1 cellular context compared by ENCODE assay signal in genomic region chr15:84741151-84741550, GRCh38.
TF ChIP-seq lines count a peak whose summit lies in the region.

No MANE protein-coding gene starts in this region.

TF ChIP-seq in SK-N-SH, 30 proteins besides CTCF, POLR2A, EP300 and RAD21 (continued from another document):
- TF ChIP-seq, protein P1, sequence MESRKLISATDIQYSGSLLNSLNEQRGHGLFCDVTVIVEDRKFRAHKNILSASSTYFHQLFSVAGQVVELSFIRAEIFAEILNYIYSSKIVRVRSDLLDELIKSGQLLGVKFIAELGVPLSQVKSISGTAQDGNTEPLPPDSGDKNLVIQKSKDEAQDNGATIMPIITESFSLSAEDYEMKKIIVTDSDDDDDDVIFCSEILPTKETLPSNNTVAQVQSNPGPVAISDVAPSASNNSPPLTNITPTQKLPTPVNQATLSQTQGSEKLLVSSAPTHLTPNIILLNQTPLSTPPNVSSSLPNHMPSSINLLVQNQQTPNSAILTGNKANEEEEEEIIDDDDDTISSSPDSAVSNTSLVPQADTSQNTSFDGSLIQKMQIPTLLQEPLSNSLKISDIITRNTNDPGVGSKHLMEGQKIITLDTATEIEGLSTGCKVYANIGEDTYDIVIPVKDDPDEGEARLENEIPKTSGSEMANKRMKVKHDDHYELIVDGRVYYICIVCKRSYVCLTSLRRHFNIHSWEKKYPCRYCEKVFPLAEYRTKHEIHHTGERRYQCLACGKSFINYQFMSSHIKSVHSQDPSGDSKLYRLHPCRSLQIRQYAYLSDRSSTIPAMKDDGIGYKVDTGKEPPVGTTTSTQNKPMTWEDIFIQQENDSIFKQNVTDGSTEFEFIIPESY (IDR thresholded peaks at IDR 0.05; ENCODE audit: borderline replicate concordance, low read depth) = no peak
- TF ChIP-seq JUND (IDR thresholded peaks at IDR 0.05) (no peak), RXRA (IDR thresholded peaks at IDR 0.05; ENCODE audit: borderline replicate concordance, low read depth) (no peak), GABPA (IDR thresholded peaks at IDR 0.05; ENCODE audit: low read depth) (no peak), MXI1 (IDR thresholded peaks at IDR 0.05; ENCODE audit: low read depth, low read length) (no peak), GATA2 (CRISPR knock-in tag; IDR thresholded peaks at IDR 0.05) (no peak), POLR2AphosphoS5 (IDR thresholded peaks at IDR 0.05; ENCODE audit: low read depth, low read length) (no peak), NFIC (IDR thresholded peaks at IDR 0.05; ENCODE audit: borderline replicate concordance) (no peak), MEF2A (IDR thresholded peaks at IDR 0.05; ENCODE audit: borderline replicate concordance, low read depth) (no peak), EZH2phosphoT487 (IDR thresholded peaks at IDR 0.05; ENCODE audit: borderline replicate concordance, low read depth) (no peak), TCF12 (IDR thresholded peaks at IDR 0.05) (no peak), SIN3A (IDR thresholded peaks at IDR 0.05; ENCODE audit: borderline replicate concordance, low read depth, low read length) (no peak)
- TF ChIP-seq, protein P2, sequence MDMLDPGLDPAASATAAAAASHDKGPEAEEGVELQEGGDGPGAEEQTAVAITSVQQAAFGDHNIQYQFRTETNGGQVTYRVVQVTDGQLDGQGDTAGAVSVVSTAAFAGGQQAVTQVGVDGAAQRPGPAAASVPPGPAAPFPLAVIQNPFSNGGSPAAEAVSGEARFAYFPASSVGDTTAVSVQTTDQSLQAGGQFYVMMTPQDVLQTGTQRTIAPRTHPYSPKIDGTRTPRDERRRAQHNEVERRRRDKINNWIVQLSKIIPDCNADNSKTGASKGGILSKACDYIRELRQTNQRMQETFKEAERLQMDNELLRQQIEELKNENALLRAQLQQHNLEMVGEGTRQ (IDR thresholded peaks at IDR 0.05; ENCODE audit: borderline replicate concordance, low read depth, low read length) = no peak
